Comparison of ENCODE assay signal across 1 cellular context in genomic region chr6:44471271-44471981, GRCh38.
TF ChIP-seq lines count a peak whose summit lies in the region.

No MANE protein-coding gene starts in this region.

TF ChIP-seq in GM23338, 12 proteins besides CTCF, POLR2A, EP300 and RAD21 (continued from another document):
- TF ChIP-seq, protein P1, sequence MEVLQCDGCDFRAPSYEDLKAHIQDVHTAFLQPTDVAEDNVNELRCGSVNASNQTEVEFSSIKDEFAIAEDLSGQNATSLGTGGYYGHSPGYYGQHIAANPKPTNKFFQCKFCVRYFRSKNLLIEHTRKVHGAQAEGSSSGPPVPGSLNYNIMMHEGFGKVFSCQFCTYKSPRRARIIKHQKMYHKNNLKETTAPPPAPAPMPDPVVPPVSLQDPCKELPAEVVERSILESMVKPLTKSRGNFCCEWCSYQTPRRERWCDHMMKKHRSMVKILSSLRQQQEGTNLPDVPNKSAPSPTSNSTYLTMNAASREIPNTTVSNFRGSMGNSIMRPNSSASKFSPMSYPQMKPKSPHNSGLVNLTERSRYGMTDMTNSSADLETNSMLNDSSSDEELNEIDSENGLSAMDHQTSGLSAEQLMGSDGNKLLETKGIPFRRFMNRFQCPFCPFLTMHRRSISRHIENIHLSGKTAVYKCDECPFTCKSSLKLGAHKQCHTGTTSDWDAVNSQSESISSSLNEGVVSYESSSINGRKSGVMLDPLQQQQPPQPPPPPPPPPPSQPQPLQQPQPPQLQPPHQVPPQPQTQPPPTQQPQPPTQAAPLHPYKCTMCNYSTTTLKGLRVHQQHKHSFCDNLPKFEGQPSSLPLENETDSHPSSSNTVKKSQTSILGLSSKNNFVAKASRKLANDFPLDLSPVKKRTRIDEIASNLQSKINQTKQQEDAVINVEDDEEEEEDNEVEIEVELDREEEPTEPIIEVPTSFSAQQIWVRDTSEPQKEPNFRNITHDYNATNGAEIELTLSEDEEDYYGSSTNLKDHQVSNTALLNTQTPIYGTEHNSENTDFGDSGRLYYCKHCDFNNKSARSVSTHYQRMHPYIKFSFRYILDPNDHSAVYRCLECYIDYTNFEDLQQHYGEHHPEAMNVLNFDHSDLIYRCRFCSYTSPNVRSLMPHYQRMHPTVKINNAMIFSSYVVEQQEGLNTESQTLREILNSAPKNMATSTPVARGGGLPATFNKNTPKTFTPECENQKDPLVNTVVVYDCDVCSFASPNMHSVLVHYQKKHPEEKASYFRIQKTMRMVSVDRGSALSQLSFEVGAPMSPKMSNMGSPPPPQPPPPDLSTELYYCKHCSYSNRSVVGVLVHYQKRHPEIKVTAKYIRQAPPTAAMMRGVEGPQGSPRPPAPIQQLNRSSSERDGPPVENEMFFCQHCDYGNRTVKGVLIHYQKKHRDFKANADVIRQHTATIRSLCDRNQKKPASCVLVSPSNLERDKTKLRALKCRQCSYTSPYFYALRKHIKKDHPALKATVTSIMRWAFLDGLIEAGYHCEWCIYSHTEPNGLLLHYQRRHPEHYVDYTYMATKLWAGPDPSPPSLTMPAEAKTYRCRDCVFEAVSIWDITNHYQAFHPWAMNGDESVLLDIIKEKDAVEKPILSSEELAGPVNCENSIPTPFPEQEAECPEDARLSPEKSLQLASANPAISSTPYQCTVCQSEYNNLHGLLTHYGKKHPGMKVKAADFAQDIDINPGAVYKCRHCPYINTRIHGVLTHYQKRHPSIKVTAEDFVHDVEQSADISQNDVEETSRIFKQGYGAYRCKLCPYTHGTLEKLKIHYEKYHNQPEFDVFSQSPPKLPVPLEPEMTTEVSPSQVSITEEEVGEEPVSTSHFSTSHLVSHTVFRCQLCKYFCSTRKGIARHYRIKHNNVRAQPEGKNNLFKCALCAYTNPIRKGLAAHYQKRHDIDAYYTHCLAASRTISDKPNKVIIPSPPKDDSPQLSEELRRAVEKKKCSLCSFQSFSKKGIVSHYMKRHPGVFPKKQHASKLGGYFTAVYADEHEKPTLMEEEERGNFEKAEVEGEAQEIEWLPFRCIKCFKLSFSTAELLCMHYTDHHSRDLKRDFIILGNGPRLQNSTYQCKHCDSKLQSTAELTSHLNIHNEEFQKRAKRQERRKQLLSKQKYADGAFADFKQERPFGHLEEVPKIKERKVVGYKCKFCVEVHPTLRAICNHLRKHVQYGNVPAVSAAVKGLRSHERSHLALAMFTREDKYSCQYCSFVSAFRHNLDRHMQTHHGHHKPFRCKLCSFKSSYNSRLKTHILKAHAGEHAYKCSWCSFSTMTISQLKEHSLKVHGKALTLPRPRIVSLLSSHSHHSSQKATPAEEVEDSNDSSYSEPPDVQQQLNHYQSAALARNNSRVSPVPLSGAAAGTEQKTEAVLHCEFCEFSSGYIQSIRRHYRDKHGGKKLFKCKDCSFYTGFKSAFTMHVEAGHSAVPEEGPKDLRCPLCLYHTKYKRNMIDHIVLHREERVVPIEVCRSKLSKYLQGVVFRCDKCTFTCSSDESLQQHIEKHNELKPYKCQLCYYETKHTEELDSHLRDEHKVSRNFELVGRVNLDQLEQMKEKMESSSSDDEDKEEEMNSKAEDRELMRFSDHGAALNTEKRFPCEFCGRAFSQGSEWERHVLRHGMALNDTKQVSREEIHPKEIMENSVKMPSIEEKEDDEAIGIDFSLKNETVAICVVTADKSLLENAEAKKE (CRISPR knock-in tag; IDR thresholded peaks at IDR 0.05): no peak
